ENCODE assay signal across 8 cellular contexts in the genomic region with DNA sequence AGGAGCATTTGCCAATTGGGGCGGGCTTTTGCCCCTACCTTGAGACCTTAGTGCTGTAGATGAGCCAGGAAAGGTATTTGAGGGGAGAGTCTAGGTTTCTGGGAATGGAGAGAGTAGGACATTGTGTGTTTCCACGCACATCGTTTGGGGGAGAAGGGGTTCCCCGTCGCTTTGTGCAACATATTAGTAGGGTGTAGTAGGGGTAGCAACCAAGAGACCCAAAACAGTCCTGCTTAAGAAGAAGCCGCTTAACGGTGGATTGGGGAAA.
A peak's percentile ranks its signal among the peaks of the same experiment; 100 is the strongest.
DNase-seq lines count a peak whose midpoint lies in the region; ATAC-seq and TF ChIP-seq lines count a peak whose summit lies in the region.

No MANE protein-coding gene starts in this region.

- no peak for ATAC-seq in HG03108 (IDR thresholded peaks at IDR 0.05; ENCODE audit: unreplicated experiment)

- peaks cover 18% of the 10 kb centered on the region for H4K20me1 ChIP-seq in OCI-LY3 (ENCODE audit: insufficient read depth, low read length)

- no peak for TF ChIP-seq CTCF in GM06990 (IDR thresholded peaks at IDR 0.05; ENCODE audit: insufficient read depth, low read length, poor library complexity, severe bottlenecking)
- no peak for TF ChIP-seq CTCF in OCI-LY3 (IDR thresholded peaks at IDR 0.05; ENCODE audit: low read depth, low read length)
- TF ChIP-seq CTCF in parathyroid adenoma (IDR thresholded peaks at IDR 0.05): no peak

- H3K9me3 ChIP-seq in OCI-LY3 (ENCODE audit: insufficient read depth, low read length): no peaks in the 10 kb centered on the region
- no peaks in the 10 kb centered on the region for H3K9me3 ChIP-seq in parathyroid adenoma (ENCODE audit: control insufficient read depth, low read length)

- peak overlapping the region; percentile 98 for H3K27ac ChIP-seq in OCI-LY3 (ENCODE audit: low read length)
- H3K27ac ChIP-seq in epithelial cell of prostate: peak overlapping the region; percentile 99
- peak overlapping the region; percentile 97 for H3K27ac ChIP-seq in parathyroid adenoma

- H3K36me3 ChIP-seq in GM06990 (ENCODE audit: control insufficient read depth, insufficient read depth, low read length) (no peaks in the 10 kb centered on the region), OCI-LY3 (replicated peaks; ENCODE audit: low read depth, low read length) (peaks cover 18% of the 10 kb centered on the region), parathyroid adenoma (ENCODE audit: control insufficient read depth, insufficient read depth, low read length) (no peaks in the 10 kb centered on the region)

- H3K4me3 ChIP-seq in GM06990 (replicated peaks; ENCODE audit: low read depth, low read length): peak overlapping the region; percentile 64
- peak overlapping the region; percentile 83 for H3K4me3 ChIP-seq in OCI-LY3 (ENCODE audit: low read length)
- peak overlapping the region; percentile 87 for H3K4me3 ChIP-seq in parathyroid adenoma (ENCODE audit: low read depth, low read length)

- H3K9ac ChIP-seq in OCI-LY3 (ENCODE audit: low read length) (peak overlapping the region; percentile 97), parathyroid adenoma (peak overlapping the region; percentile 58)

- peak overlapping the region; percentile 76 for H3K4me2 ChIP-seq in OCI-LY3 (ENCODE audit: low read length)
- peak overlapping the region; percentile 75 for H3K4me2 ChIP-seq in parathyroid adenoma (ENCODE audit: low read length)

- peaks cover 7% of the 10 kb centered on the region; the same call in 1 of the 2 replicates for H3K4me1 ChIP-seq in OCI-LY3 (ENCODE audit: low read length)
- no peaks in the 10 kb centered on the region for H3K4me1 ChIP-seq in parathyroid adenoma

- H2AFZ ChIP-seq in OCI-LY3 (ENCODE audit: low read depth, low read length) (peak overlapping the region; percentile 72; the same call in 1 of the 2 replicates), parathyroid adenoma (peak overlapping the region; percentile 88)

- DNase-seq in GM06990 (ENCODE audit: extremely low read depth, insufficient read length) (no peak), epithelial cell of prostate (ENCODE audit: low read depth, low spot score) (no peak), NCI-H128 (lab: John Stamatoyannopoulos, UW; ENCODE audit: unreplicated experiment) (no peak), cerebellar cortex (ENCODE audit: low spot score) (no peak), HCEC 1CT (no peak)

- H3K27me3 ChIP-seq in GM06990 (replicated peaks; ENCODE audit: control insufficient read depth, insufficient read depth, low read length) (no peaks in the 10 kb centered on the region), OCI-LY3 (ENCODE audit: low read depth, low read length) (no peaks in the 10 kb centered on the region), parathyroid adenoma (ENCODE audit: control insufficient read depth, insufficient read depth, low read length) (no peaks in the 10 kb centered on the region)

- peaks cover 52% of the 10 kb centered on the region for H3K79me2 ChIP-seq in OCI-LY3 (ENCODE audit: low read length)
- H3K79me2 ChIP-seq in parathyroid adenoma: peaks cover 19% of the 10 kb centered on the region
